Comparison of ENCODE assay signal across 15 cellular contexts in genomic region chr22:44438481-44439131, GRCh38.
"Had no signal": no experiment of that assay in that cellular context is flagged by ENCODE, and none has a peak within 500 bp of the region (broad histone marks: within the 10 kb centered on the region; RNA-seq: fewer than 3 reads in every experiment).

No MANE protein-coding gene starts in this region.

- DNase-seq: activated CD4-positive, alpha-beta memory T cell treated with anti-CD3 and anti-CD28 coated beads for 36 hours; activated CD4-positive, alpha-beta T cell treated with anti-CD3 and anti-CD28 coated beads for 4 hours; activated naive CD4-positive, alpha-beta T cell treated with Interleukin-2 at 50 U/mL for 16 hours; amygdala; erythroblast; gastrocnemius medialis; left ventricle myocardium inferior; mucosa of descending colon; naive B cell; stimulated activated naive B cell treated with anti-CD40 and anti-IgM and Interleukin-4, amounts not matched to agents 10 μg/mL and 1 μg/mL and 100 μg/mL, for 72 hours had no signal

- H3K4me3 ChIP-seq: cardiac muscle cell, gastrocnemius medialis, left ventricle myocardium inferior, mucosa of descending colon, pancreas had no signal

- H3K27me3 Mint-ChIP-seq: activated CD4-positive, alpha-beta memory T cell treated with anti-CD3 and anti-CD28 coated beads for 36 hours had no signal

- H3K36me3 ChIP-seq: cardiac muscle cell, gastrocnemius medialis, left ventricle myocardium inferior, pancreas had no signal

- ATAC-seq: gastrocnemius medialis; mucosa of descending colon; pancreas; stimulated activated naive B cell treated with anti-CD40 and anti-IgM and Interleukin-4, amounts not matched to agents 10 μg/mL and 1 μg/mL and 100 μg/mL, for 72 hours had no signal

- H3K9me3 Mint-ChIP-seq: activated CD4-positive, alpha-beta memory T cell treated with anti-CD3 and anti-CD28 coated beads for 36 hours; activated naive CD8-positive, alpha-beta T cell treated with anti-CD3 and anti-CD28 coated beads, Interleukin-2, amount 10 ng/mL, durations not matched to agents 7 days and 5 days; memory B cell; neural crest cell; stimulated activated naive B cell treated with anti-CD40 and anti-IgM and Interleukin-4, amounts not matched to agents 10 μg/mL and 1 μg/mL and 100 μg/mL, for 72 hours had no signal

- H3K4me3 Mint-ChIP-seq: activated CD4-positive, alpha-beta memory T cell treated with anti-CD3 and anti-CD28 coated beads for 36 hours; activated naive CD8-positive, alpha-beta T cell treated with anti-CD3 and anti-CD28 coated beads, Interleukin-2, amount 10 ng/mL, durations not matched to agents 7 days and 5 days; memory B cell; neural crest cell; stimulated activated naive B cell treated with anti-CD40 and anti-IgM and Interleukin-4, amounts not matched to agents 10 μg/mL and 1 μg/mL and 100 μg/mL, for 72 hours had no signal

- H3K4me1 ChIP-seq: gastrocnemius medialis, pancreas had no signal

- H3K4me1 Mint-ChIP-seq: naive B cell; stimulated activated naive B cell treated with anti-CD40 and anti-IgM and Interleukin-4, amounts not matched to agents 10 μg/mL and 1 μg/mL and 100 μg/mL, for 72 hours had no signal

- H3K27ac Mint-ChIP-seq: activated naive CD8-positive, alpha-beta T cell treated with anti-CD3 and anti-CD28 coated beads, Interleukin-2, amount 10 ng/mL, durations not matched to agents 7 days and 5 days; memory B cell; naive B cell; stimulated activated naive B cell treated with anti-CD40 and anti-IgM and Interleukin-4, amounts not matched to agents 10 μg/mL and 1 μg/mL and 100 μg/mL, for 72 hours had no signal

- H3K27ac ChIP-seq: cardiac muscle cell, gastrocnemius medialis, left ventricle myocardium inferior, pancreas had no signal

- H3K36me3 Mint-ChIP-seq: activated CD4-positive, alpha-beta memory T cell treated with anti-CD3 and anti-CD28 coated beads for 36 hours; activated naive CD8-positive, alpha-beta T cell treated with anti-CD3 and anti-CD28 coated beads, Interleukin-2, amount 10 ng/mL, durations not matched to agents 7 days and 5 days; memory B cell; naive B cell; stimulated activated naive B cell treated with anti-CD40 and anti-IgM and Interleukin-4, amounts not matched to agents 10 μg/mL and 1 μg/mL and 100 μg/mL, for 72 hours had no signal

- H3K9me3 ChIP-seq: gastrocnemius medialis, left ventricle myocardium inferior, mucosa of descending colon, pancreas had no signal

- H3K27me3 ChIP-seq: cardiac muscle cell, pancreas had no signal
